Comparison of ENCODE assay signal across 20 cellular contexts in genomic region chr16:2974319-2975056, GRCh38. TPM values are rescaled to one million over a fixed set of nuclear protein-coding genes. Genes with fewer than 3 reads are reported as not detected.
"Had no signal": no experiment of that assay in that cellular context is flagged by ENCODE, and none has a peak within 500 bp of the region (broad histone marks: within the 10 kb centered on the region; RNA-seq: fewer than 3 reads in every experiment).

No MANE protein-coding gene starts in this region.

- ATAC-seq: activated T-helper 17 cell treated with anti-CD3 and anti-CD28 coated beads, Interleukin-2, amount 50 U/mL, for 72 hours; heart right ventricle; left lung; stimulated activated naive CD8-positive, alpha-beta T cell treated with anti-CD3 and anti-CD28 coated beads, Interleukin-15, Interleukin-2, amounts not matched to agents 100 U/mL and 50 U/mL, for 24 hours; T-cell had no signal

- H3K36me3 Mint-ChIP-seq: memory B cell, T-cell had no signal

- FAIRE-seq: frontal cortex, islet of Langerhans had no signal

- H3K27me3 Mint-ChIP-seq: activated CD4-positive, alpha-beta T cell treated with anti-CD3 and anti-CD28 coated beads, Interleukin-2, amount 10 ng/mL, durations not matched to agents 24 days and 14 days; activated naive CD4-positive, alpha-beta T cell treated with anti-CD3 and anti-CD28 coated beads, Interleukin-2, amount 10 ng/mL, durations not matched to agents 7 days and 5 days; activated T-helper 17 cell treated with anti-CD3 and anti-CD28 coated beads, Interleukin-2, amount 50 U/mL, for 72 hours had no signal

- DNase-seq: activated CD4-positive, alpha-beta T cell treated with anti-CD3 and anti-CD28 coated beads, Interleukin-2, amount 10 ng/mL, durations not matched to agents 24 days and 14 days; activated naive CD4-positive, alpha-beta T cell treated with anti-CD3 and anti-CD28 coated beads, Interleukin-2, amount 10 ng/mL, durations not matched to agents 7 days and 5 days; adrenal gland; effector CD8-positive, alpha-beta T cell; heart right ventricle; left lung; stimulated activated CD4-positive, alpha-beta T cell treated with anti-CD3 and anti-CD28 coated beads, Interleukin-4, amount 100 ng/mL, for 1 hour; stimulated activated CD8-positive, alpha-beta memory T cell treated with anti-CD3 and anti-CD28 coated beads, Interleukin-4, amount 100 ng/mL, for 48 hours; stimulated activated naive CD8-positive, alpha-beta T cell treated with anti-CD3 and anti-CD28 coated beads, Interleukin-15, Interleukin-2, amounts not matched to agents 100 U/mL and 50 U/mL, for 24 hours; T-cell; T1000 had no signal

- H3K4me3 Mint-ChIP-seq: activated CD4-positive, alpha-beta T cell treated with anti-CD3 and anti-CD28 coated beads, Interleukin-2, amount 10 ng/mL, durations not matched to agents 24 days and 14 days; activated naive CD4-positive, alpha-beta T cell treated with anti-CD3 and anti-CD28 coated beads, Interleukin-2, amount 10 ng/mL, durations not matched to agents 7 days and 5 days; activated T-helper 17 cell treated with anti-CD3 and anti-CD28 coated beads, Interleukin-2, amount 50 U/mL, for 72 hours; memory B cell; nephron; T-cell had no signal

- H3K9me3 Mint-ChIP-seq: activated CD4-positive, alpha-beta T cell treated with anti-CD3 and anti-CD28 coated beads, Interleukin-2, amount 10 ng/mL, durations not matched to agents 24 days and 14 days; activated naive CD4-positive, alpha-beta T cell treated with anti-CD3 and anti-CD28 coated beads, Interleukin-2, amount 10 ng/mL, durations not matched to agents 7 days and 5 days; activated T-helper 17 cell treated with anti-CD3 and anti-CD28 coated beads, Interleukin-2, amount 50 U/mL, for 72 hours; memory B cell; nephron; T-cell had no signal

- H3K27ac ChIP-seq: adrenal gland, coronary artery, heart right ventricle, left lung, suprapubic skin, upper lobe of left lung had no signal

- H3K27ac Mint-ChIP-seq: activated CD4-positive, alpha-beta T cell treated with anti-CD3 and anti-CD28 coated beads, Interleukin-2, amount 10 ng/mL, durations not matched to agents 24 days and 14 days; activated naive CD4-positive, alpha-beta T cell treated with anti-CD3 and anti-CD28 coated beads, Interleukin-2, amount 10 ng/mL, durations not matched to agents 7 days and 5 days; activated T-helper 17 cell treated with anti-CD3 and anti-CD28 coated beads, Interleukin-2, amount 50 U/mL, for 72 hours; memory B cell; nephron; T-cell had no signal

- H3K27me3 ChIP-seq: left lung, upper lobe of left lung had no signal

- H3K9me3 ChIP-seq: adrenal gland, heart right ventricle, left lung, suprapubic skin, upper lobe of left lung had no signal

- H3K4me3 ChIP-seq: adrenal gland, coronary artery, heart right ventricle, left lung, suprapubic skin, upper lobe of left lung had no signal

- H3K36me3 ChIP-seq: adrenal gland, suprapubic skin, upper lobe of left lung had no signal

RNA-seq across cellular contexts. Expression of gene KREMEN2, which starts 10.4 kb away (rescaled TPM):
- total RNA-seq: activated T-helper 17 cell treated with anti-CD3 and anti-CD28 coated beads, Interleukin-2, amount 50 U/mL, for 72 hours; adrenal gland; frontal cortex; heart right ventricle; left lung; osteocyte; upper lobe of left lung had no signal
- polyA plus RNA-seq: adrenal gland, heart right ventricle had no signal

RNA-seq across cellular contexts. Expression of gene CLDN9, which starts 38.2 kb away (rescaled TPM):
- total RNA-seq: activated CD4-positive, alpha-beta T cell treated with anti-CD3 and anti-CD28 coated beads, Interleukin-2, amount 10 ng/mL, durations not matched to agents 24 days and 14 days; frontal cortex; osteocyte; suprapubic skin had no signal

RNA-seq across cellular contexts. Expression of gene CLDN6, which starts 43.5 kb away (rescaled TPM):
- total RNA-seq: activated CD4-positive, alpha-beta T cell treated with anti-CD3 and anti-CD28 coated beads, Interleukin-2, amount 10 ng/mL, durations not matched to agents 24 days and 14 days; activated T-helper 17 cell treated with anti-CD3 and anti-CD28 coated beads, Interleukin-2, amount 50 U/mL, for 72 hours; suprapubic skin had no signal
- polyA plus RNA-seq: adrenal gland had no signal
